ENCODE assay signal across 11 cellular contexts in genomic region chr17:66542967-66543525, GRCh38.
A peak's percentile ranks its signal among the peaks of the same experiment; 100 is the strongest.
DNase-seq lines count a peak whose midpoint lies in the region; ATAC-seq and TF ChIP-seq lines count a peak whose summit lies in the region.
"Had no signal": no experiment of that assay in that cellular context is flagged by ENCODE, and none has a peak within 500 bp of the region (broad histone marks: within the 10 kb centered on the region; RNA-seq: fewer than 3 reads in every experiment).

No MANE protein-coding gene starts in this region.

- TF ChIP-seq EP300 in esophagus muscularis mucosa (IDR thresholded peaks at IDR 0.05): no peak

- peak overlapping the region; percentile 17 for H3K27ac Mint-ChIP-seq in activated CD4-positive, alpha-beta T cell treated with anti-CD3 and anti-CD28 coated beads, Interleukin-2, amount 10 ng/mL, durations not matched to agents 24 days and 14 days
- peak overlapping the region; percentile 83 for H3K27ac Mint-ChIP-seq in stimulated activated effector memory CD8-positive, alpha-beta T cell treated with anti-CD3 and anti-CD28 coated beads, Interleukin-12 subunit alpha, Interleukin-12 subunit beta, amount 100 ng/mL, for 72 hours
- H3K27ac Mint-ChIP-seq: naive B cell had no signal

- peaks cover 27 to 63% (median 59%) of the 10 kb centered on the region in 4 donors for H3K4me1 ChIP-seq in esophagus muscularis mucosa
- H3K4me1 ChIP-seq in lower lobe of right lung: peaks cover 36% of the 10 kb centered on the region
- H3K4me1 ChIP-seq in thyroid gland: no peaks in the 10 kb centered on the region

- H3K27ac ChIP-seq in esophagus muscularis mucosa (replicated peaks in 1 of 4): peak overlapping the region in 3 of 4 donors; percentile 20 to 73 (median 70)
- no peak overlapping the region for H3K27ac ChIP-seq in lower lobe of right lung
- no peak overlapping the region for H3K27ac ChIP-seq in thyroid gland

- DNase-seq in activated CD4-positive, alpha-beta T cell treated with anti-CD3 and anti-CD28 coated beads, Interleukin-2, amount 10 ng/mL, durations not matched to agents 24 days and 14 days: no peak
- no peak for DNase-seq in activated CD4-positive, alpha-beta T cell treated with anti-CD3 and anti-CD28 coated beads for 4 hours
- DNase-seq in SK-MEL-5 (ENCODE audit: low read depth, low spot score) (peak; percentile 64), esophagus muscularis mucosa (ENCODE audit: extremely low spot score) (no peak), lower lobe of right lung (no peak), thyroid gland (no peak), NCI-H345 treated with DMSO at 0.1 percent for 48 hours (lab: John Stamatoyannopoulos, UW; ENCODE audit: unreplicated experiment) (no peak)
- no peak for DNase-seq in stimulated activated effector memory CD8-positive, alpha-beta T cell treated with anti-CD3 and anti-CD28 coated beads, Interleukin-12 subunit alpha, Interleukin-12 subunit beta, amount 100 ng/mL, for 72 hours (ENCODE audit: low spot score in 2 of 2)
- DNase-seq: 8988T, naive B cell, NCI-H446 had no signal

- peaks cover 60% of the 10 kb centered on the region for H3K4me1 Mint-ChIP-seq in activated CD4-positive, alpha-beta T cell treated with anti-CD3 and anti-CD28 coated beads, Interleukin-2, amount 10 ng/mL, durations not matched to agents 24 days and 14 days
- H3K4me1 Mint-ChIP-seq in stimulated activated effector memory CD8-positive, alpha-beta T cell treated with anti-CD3 and anti-CD28 coated beads, Interleukin-12 subunit alpha, Interleukin-12 subunit beta, amount 100 ng/mL, for 72 hours: peaks cover 56% of the 10 kb centered on the region
- H3K4me1 Mint-ChIP-seq: naive B cell had no signal

- in situ Hi-C loops in SK-MEL-5 (cut with HindIII; ENCODE audit: low pct_unique_long_range_greater_than_20kb, low sequenced_read_pairs): no loop called here

- H3K9me3 ChIP-seq in esophagus muscularis mucosa: no peaks in the 10 kb centered on the region
- no peaks in the 10 kb centered on the region for H3K9me3 ChIP-seq in lower lobe of right lung
- no peaks in the 10 kb centered on the region for H3K9me3 ChIP-seq in thyroid gland

- no peaks in the 10 kb centered on the region for H3K27me3 Mint-ChIP-seq in activated CD4-positive, alpha-beta T cell treated with anti-CD3 and anti-CD28 coated beads, Interleukin-2, amount 10 ng/mL, durations not matched to agents 24 days and 14 days

- no peak overlapping the region for H3K4me3 ChIP-seq in esophagus muscularis mucosa
- H3K4me3 ChIP-seq in lower lobe of right lung: no peak overlapping the region
- H3K4me3 ChIP-seq in thyroid gland (replicated peaks in 1 of 3): no peak overlapping the region

- intact Hi-C loops in activated CD4-positive, alpha-beta T cell treated with anti-CD3 and anti-CD28 coated beads, Interleukin-2, amount 10 ng/mL, durations not matched to agents 24 days and 14 days (cut with micrococcal nuclease): loop anchor here (10.0 kb wide), 1 partner anchor 92 kb away; no protein-coding TSS in a partner anchor
- intact Hi-C loops in esophagus muscularis mucosa (cut with DNase I) (no loop called here), lower lobe of right lung (cut with DNase I) (no loop called here), thyroid gland (cut with DNase I) (no loop called here)

- 74% methylated on average over 3 of the region's 3 CpGs for WGBS in esophagus muscularis mucosa
- 95 to 96% methylated on average over 3 of the region's 3 CpGs for WGBS in thyroid gland, 2 donors

- H3K4me3 Mint-ChIP-seq in activated CD4-positive, alpha-beta T cell treated with anti-CD3 and anti-CD28 coated beads, Interleukin-2, amount 10 ng/mL, durations not matched to agents 24 days and 14 days: no peak overlapping the region
- H3K4me3 Mint-ChIP-seq in stimulated activated effector memory CD8-positive, alpha-beta T cell treated with anti-CD3 and anti-CD28 coated beads, Interleukin-12 subunit alpha, Interleukin-12 subunit beta, amount 100 ng/mL, for 72 hours: peak overlapping the region; percentile 47
- H3K4me3 Mint-ChIP-seq: naive B cell had no signal

- H3K36me3 ChIP-seq in esophagus muscularis mucosa: no peaks in the 10 kb centered on the region
- H3K36me3 ChIP-seq in lower lobe of right lung: no peaks in the 10 kb centered on the region
- H3K36me3 ChIP-seq in thyroid gland: no peaks in the 10 kb centered on the region

- H3K36me3 Mint-ChIP-seq in activated CD4-positive, alpha-beta T cell treated with anti-CD3 and anti-CD28 coated beads, Interleukin-2, amount 10 ng/mL, durations not matched to agents 24 days and 14 days (ENCODE audit: low read depth): peaks cover 34% of the 10 kb centered on the region
- no peaks in the 10 kb centered on the region for H3K36me3 Mint-ChIP-seq in stimulated activated effector memory CD8-positive, alpha-beta T cell treated with anti-CD3 and anti-CD28 coated beads, Interleukin-12 subunit alpha, Interleukin-12 subunit beta, amount 100 ng/mL, for 72 hours

- H3K27me3 ChIP-seq in esophagus muscularis mucosa: no peaks in the 10 kb centered on the region
- H3K27me3 ChIP-seq in lower lobe of right lung (ENCODE audit: low read depth): no peaks in the 10 kb centered on the region
- H3K27me3 ChIP-seq in thyroid gland: no peaks in the 10 kb centered on the region

- H3K9me3 Mint-ChIP-seq in activated CD4-positive, alpha-beta T cell treated with anti-CD3 and anti-CD28 coated beads, Interleukin-2, amount 10 ng/mL, durations not matched to agents 24 days and 14 days: no peaks in the 10 kb centered on the region
- H3K9me3 Mint-ChIP-seq in stimulated activated effector memory CD8-positive, alpha-beta T cell treated with anti-CD3 and anti-CD28 coated beads, Interleukin-12 subunit alpha, Interleukin-12 subunit beta, amount 100 ng/mL, for 72 hours: peaks cover 4% of the 10 kb centered on the region

- TF ChIP-seq POLR2A in esophagus muscularis mucosa (IDR thresholded peaks at IDR 0.05; ENCODE audit: low read depth) (no peak), thyroid gland (IDR thresholded peaks at IDR 0.05) (no peak)

- no peak for ATAC-seq in stimulated activated effector memory CD8-positive, alpha-beta T cell treated with anti-CD3 and anti-CD28 coated beads, Interleukin-12 subunit alpha, Interleukin-12 subunit beta, amount 100 ng/mL, for 72 hours
- no peak for ATAC-seq in lower lobe of right lung

- TF ChIP-seq CTCF in esophagus muscularis mucosa (IDR thresholded peaks at IDR 0.05) (no peak), lower lobe of right lung (IDR thresholded peaks at IDR 0.05) (no peak), thyroid gland (IDR thresholded peaks at IDR 0.05) (no peak)

Comparison
In these comparisons a context has a peak if more than half of its experiments do, and no peak if none do; other contexts are left out.
1. H3K27ac ChIP-seq: peak in esophagus muscularis mucosa (3 of 4); none in lower lobe of right lung (single experiment) and thyroid gland (0 of 3).